ENCODE assay signal across 17 cellular contexts in the genomic region with DNA sequence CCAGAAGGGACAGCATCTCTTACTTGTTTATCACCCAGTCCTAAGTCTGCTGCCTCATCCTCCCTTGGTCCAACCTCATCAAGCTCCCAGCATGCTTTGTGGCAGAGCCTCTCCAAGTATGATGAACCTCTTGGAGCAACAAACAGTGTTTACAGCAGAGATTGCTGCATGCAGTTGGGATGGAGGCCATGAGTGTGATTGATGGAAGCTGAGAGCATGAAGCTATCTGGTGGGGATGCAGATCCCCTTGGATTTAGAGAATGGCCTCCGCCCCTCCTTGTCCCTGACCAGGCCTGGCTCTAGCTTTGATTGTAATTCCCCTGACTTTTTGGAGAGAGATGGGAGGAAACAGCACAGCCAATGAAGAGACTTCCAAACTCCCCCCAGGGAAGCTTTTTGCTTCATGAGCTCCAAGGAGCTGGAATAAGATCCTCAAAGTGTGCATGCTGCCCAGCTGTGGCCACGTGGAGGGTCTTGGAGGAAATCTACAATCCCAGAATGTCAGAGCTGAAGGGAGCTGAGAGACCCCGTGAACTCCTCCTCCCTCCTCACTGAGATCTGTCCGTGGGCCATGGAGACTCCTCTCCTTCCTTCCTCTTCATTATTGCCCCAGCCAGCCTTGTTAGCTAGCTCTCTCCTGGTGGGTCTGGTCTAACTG.
"Had no signal": no experiment of that assay in that cellular context is flagged by ENCODE, and none has a peak within 500 bp of the region (broad histone marks: within the 10 kb centered on the region; RNA-seq: fewer than 3 reads in every experiment).

No MANE protein-coding gene starts in this region.

- H3K27me3 ChIP-seq: cardiac muscle cell, suprapubic skin had no signal

- DNase-seq: activated naive CD4-positive, alpha-beta T cell; activated naive CD8-positive, alpha-beta T cell treated with anti-CD3 and anti-CD28 coated beads, Interleukin-2, amount 50 U/mL, for 24 hours; activated T-cell treated with anti-CD3 and anti-CD28 coated beads for 4 hours; foreskin fibroblast; immature natural killer cell; naive B cell; SK-N-SH; stimulated activated CD4-positive, alpha-beta T cell treated with anti-CD3 and anti-CD28 coated beads, Interleukin-15, amount 100 ng/mL, for 24 hours; stimulated activated CD4-positive, alpha-beta T cell treated with anti-CD3 and anti-CD28 coated beads, Interleukin-4, amount 100 ng/mL, for 24 hours; stimulated activated naive CD4-positive, alpha-beta T cell treated with Interleukin-2 at 50 U/mL for 16 hours; T-cell; T-helper 9 cell had no signal

- H3K4me2 ChIP-seq: SK-N-SH had no signal

- ATAC-seq: activated CD4-positive, CD25-positive, alpha-beta regulatory T cell treated with anti-CD3 and anti-CD28 coated beads, Interleukin-2, amount 50 U/mL, for 24 hours; activated naive CD8-positive, alpha-beta T cell treated with anti-CD3 and anti-CD28 coated beads, Interleukin-2, amount 50 U/mL, for 24 hours; T-cell had no signal

- H3K4me1 ChIP-seq: parathyroid adenoma had no signal

- H3K9ac ChIP-seq: parathyroid adenoma, SK-N-SH had no signal

- H3K79me2 ChIP-seq: parathyroid adenoma had no signal

- H3K36me3 ChIP-seq: cardiac muscle cell, suprapubic skin had no signal

- H3K27ac ChIP-seq: cardiac muscle cell, parathyroid adenoma, skin epidermis, suprapubic skin had no signal

- H3K9me3 ChIP-seq: SK-N-SH, suprapubic skin had no signal

- H2AFZ ChIP-seq: parathyroid adenoma had no signal

- H3K4me3 ChIP-seq: cardiac muscle cell, skin epidermis, suprapubic skin had no signal
